ENCODE assay signal across 14 cellular contexts in genomic region chr1:55554611-55555010, GRCh38.
DNase-seq lines count a peak whose midpoint lies in the region; ATAC-seq lines count a peak whose summit lies in the region.
"Had no signal": no experiment of that assay in that cellular context is flagged by ENCODE, and none has a peak within 500 bp of the region (broad histone marks: within the 10 kb centered on the region; RNA-seq: fewer than 3 reads in every experiment).

No MANE protein-coding gene starts in this region.

- ATAC-seq in GM19463 (IDR thresholded peaks at IDR 0.05; ENCODE audit: unreplicated experiment): no peak
- no peak for ATAC-seq in HG03378 (IDR thresholded peaks at IDR 0.05; ENCODE audit: unreplicated experiment)
- ATAC-seq in GM21619 (IDR thresholded peaks at IDR 0.05; ENCODE audit: unreplicated experiment): no peak
- ATAC-seq: HepG2 had no signal

- DNase-seq in DMS 273 treated with DMSO at 0.1 percent for 48 hours (lab: John Stamatoyannopoulos, UW): peak; percentile 95
- peak; percentile 74 for DNase-seq in NCI-H2171 (lab: John Stamatoyannopoulos, UW)
- peak; percentile 93 for DNase-seq in NCI-H82 (lab: John Stamatoyannopoulos, UW)
- peak; percentile 13 for DNase-seq in cerebellum (ENCODE audit: low spot score)
- DNase-seq: Calu3; CD4-positive, alpha-beta T cell; DMS79 treated with DMSO at 0.1 percent for 48 hours; EL; GDM1; GM23248 had no signal

Comparison
In these comparisons a context has a peak if more than half of its experiments do, and no peak if none do; other contexts are left out.
1. DNase-seq: peak in every context shown above with its lines; median percentile 95 in DMS 273 treated with DMSO at 0.1 percent for 48 hours; 93 in NCI-H82; 74 in NCI-H2171; 13 in cerebellum.